ENCODE assay signal across 4 cellular contexts in genomic region chr17:11555530-11555929, GRCh38. TPM values are rescaled to one million over a fixed set of nuclear protein-coding genes. Genes with fewer than 3 reads are reported as not detected.
"Had no signal": no experiment of that assay in that cellular context is flagged by ENCODE, and none has a peak within 500 bp of the region (broad histone marks: within the 10 kb centered on the region; RNA-seq: fewer than 3 reads in every experiment).

No MANE protein-coding gene starts in this region.

- H3K4me3 ChIP-seq: GM12878 had no signal

- DNase-seq: GDM1, GF-D8 had no signal

RNA-seq across cellular contexts. Expression of gene DNAH9, which starts 42.7 kb away (rescaled TPM):
- total RNA-seq: G401 had no signal
